ENCODE assay signal across 9 cellular contexts in genomic region chr5:32170303-32171170, GRCh38. TPM values are rescaled to one million over a fixed set of nuclear protein-coding genes. Genes with fewer than 3 reads are reported as not detected.
A peak's percentile ranks its signal among the peaks of the same experiment; 100 is the strongest.
DNase-seq lines count a peak whose midpoint lies in the region; ATAC-seq and TF ChIP-seq lines count a peak whose summit lies in the region.
"Had no signal": no experiment of that assay in that cellular context is flagged by ENCODE, and none has a peak within 500 bp of the region (broad histone marks: within the 10 kb centered on the region; RNA-seq: fewer than 3 reads in every experiment).

No MANE protein-coding gene starts in this region.

- peak overlapping the region; percentile 25 for H3K27ac ChIP-seq in AG04450 (ENCODE audit: low read depth, low read length)
- no peak overlapping the region for H3K27ac ChIP-seq in GM23338 (ENCODE audit: low read depth)

- TF ChIP-seq CTCF in AG04450 (IDR thresholded peaks at IDR 0.05; ENCODE audit: low read depth, low read length) (no peak), GM23338 (conservative IDR thresholded peaks at IDR 0.05; ENCODE audit: low read depth in 2 of 2) (no peak)

- H3K4me3 Mint-ChIP-seq in GM23338: peak overlapping the region; percentile 53; the same call in 2 of the 3 replicates
- peak overlapping the region; percentile 51 for H3K4me3 Mint-ChIP-seq in activated T-helper 2 cell treated with anti-CD3 and anti-CD28 coated beads, Interferon-gamma antibody, Interleukin-2, Interleukin-4, amounts not matched to agents 10 μg/mL and 5 μg/mL and 100 μg/mL, durations not matched to agents 14 hours and 24 hours and 36 hours (ENCODE audit: low read depth)

- CTCF ChIA-PET in AG04450 (lab: Charles Lee): interaction anchor here (0.6 to 1.5 kb wide), 3 partner anchors 62 to 420 kb away, joined by 3 to 8 read pairs (median 4); no protein-coding TSS in a partner anchor

- DNase-seq in AG04450 (ENCODE audit: low read depth, low spot score) (peak; percentile 87), GM23338 (ENCODE audit: low spot score) (no peak), kidney tubule cell (ENCODE audit: low spot score) (peak; percentile 60), GDM1 (lab: John Stamatoyannopoulos, UW) (no peak), midbrain (lab: John Stamatoyannopoulos, UW) (no peak), COLO668 (lab: John Stamatoyannopoulos, UW; ENCODE audit: unreplicated experiment) (no peak), kidney glomerular epithelial cell (lab: John Stamatoyannopoulos, UW) (no peak)
- no peak for DNase-seq in activated T-helper 2 cell treated with anti-CD3 and anti-CD28 coated beads, Interferon-gamma antibody, Interleukin-2, Interleukin-4, amounts not matched to agents 10 μg/mL and 5 μg/mL and 100 μg/mL, durations not matched to agents 14 hours and 24 hours and 36 hours (ENCODE audit: low spot score)
- DNase-seq: stimulated activated naive CD8-positive, alpha-beta T cell treated with anti-CD3 and anti-CD28 coated beads, Interleukin-15, amount 100 ng/mL, for 72 hours had no signal

- no peak for ATAC-seq in GM23338
- ATAC-seq: stimulated activated naive CD8-positive, alpha-beta T cell treated with anti-CD3 and anti-CD28 coated beads, Interleukin-15, amount 100 ng/mL, for 72 hours had no signal

- POLR2A ChIA-PET in AG04450 (lab: Yijun Ruan, JAX): interaction anchor here (0.6 to 0.9 kb wide), 5 partner anchors 9 to 274 kb away, joined by 3 to 6 read pairs (median 3); no protein-coding TSS in a partner anchor

- no peaks in the 10 kb centered on the region; the same call in 2 of the 3 replicates for H3K9me3 Mint-ChIP-seq in GM23338
- H3K9me3 Mint-ChIP-seq in activated T-helper 2 cell treated with anti-CD3 and anti-CD28 coated beads, Interferon-gamma antibody, Interleukin-2, Interleukin-4, amounts not matched to agents 10 μg/mL and 5 μg/mL and 100 μg/mL, durations not matched to agents 14 hours and 24 hours and 36 hours: no peaks in the 10 kb centered on the region
- H3K9me3 Mint-ChIP-seq: stimulated activated naive CD8-positive, alpha-beta T cell treated with anti-CD3 and anti-CD28 coated beads, Interleukin-15, amount 100 ng/mL, for 72 hours had no signal

- peaks cover 82% of the 10 kb centered on the region for H3K79me2 ChIP-seq in GM23338 (replicated peaks; ENCODE audit: insufficient read depth)

- intact Hi-C loops in activated T-helper 2 cell treated with anti-CD3 and anti-CD28 coated beads, Interferon-gamma antibody, Interleukin-2, Interleukin-4, amounts not matched to agents 10 μg/mL and 5 μg/mL and 100 μg/mL, durations not matched to agents 14 hours and 24 hours and 36 hours (cut with micrococcal nuclease): loop anchor here (5.0 to 10.0 kb wide), 4 partner anchors 53 to 417 kb away; partner anchors contain the start of genes SUB1 and ZFR

- H3K4me2 ChIP-seq in GM23338: no peak overlapping the region

- peaks cover 7% of the 10 kb centered on the region; the same call in 1 of the 2 replicates for H3F3A ChIP-seq in GM23338 (replicated peaks; ENCODE audit: low read depth)

- no peaks in the 10 kb centered on the region for H3K9me2 ChIP-seq in GM23338 (ENCODE audit: insufficient read depth)

- peaks cover 12% of the 10 kb centered on the region for H3K4me1 Mint-ChIP-seq in GM23338
- peaks cover 34% of the 10 kb centered on the region for H3K4me1 Mint-ChIP-seq in activated T-helper 2 cell treated with anti-CD3 and anti-CD28 coated beads, Interferon-gamma antibody, Interleukin-2, Interleukin-4, amounts not matched to agents 10 μg/mL and 5 μg/mL and 100 μg/mL, durations not matched to agents 14 hours and 24 hours and 36 hours (ENCODE audit: low read depth)

- peaks cover 75% of the 10 kb centered on the region for H3K36me3 Mint-ChIP-seq in GM23338 (ENCODE audit: low read depth)
- H3K36me3 Mint-ChIP-seq in activated T-helper 2 cell treated with anti-CD3 and anti-CD28 coated beads, Interferon-gamma antibody, Interleukin-2, Interleukin-4, amounts not matched to agents 10 μg/mL and 5 μg/mL and 100 μg/mL, durations not matched to agents 14 hours and 24 hours and 36 hours (ENCODE audit: low read depth): peaks cover 75% of the 10 kb centered on the region

- H3K27me3 Mint-ChIP-seq in GM23338 (ENCODE audit: insufficient read depth, low read depth, poor library complexity): peaks cover 19% of the 10 kb centered on the region
- H3K27me3 Mint-ChIP-seq in activated T-helper 2 cell treated with anti-CD3 and anti-CD28 coated beads, Interferon-gamma antibody, Interleukin-2, Interleukin-4, amounts not matched to agents 10 μg/mL and 5 μg/mL and 100 μg/mL, durations not matched to agents 14 hours and 24 hours and 36 hours (ENCODE audit: low read depth): no peaks in the 10 kb centered on the region
- H3K27me3 Mint-ChIP-seq: stimulated activated naive CD8-positive, alpha-beta T cell treated with anti-CD3 and anti-CD28 coated beads, Interleukin-15, amount 100 ng/mL, for 72 hours had no signal

- H3K36me3 ChIP-seq in GM23338 (ENCODE audit: insufficient read depth): peaks cover 27% of the 10 kb centered on the region; the same call in 1 of the 2 replicates

- H3K27ac Mint-ChIP-seq in GM23338: peak overlapping the region; percentile 41; the same call in 1 of the 2 replicates
- peak overlapping the region; percentile 30 for H3K27ac Mint-ChIP-seq in activated T-helper 2 cell treated with anti-CD3 and anti-CD28 coated beads, Interferon-gamma antibody, Interleukin-2, Interleukin-4, amounts not matched to agents 10 μg/mL and 5 μg/mL and 100 μg/mL, durations not matched to agents 14 hours and 24 hours and 36 hours
- H3K27ac Mint-ChIP-seq: stimulated activated naive CD8-positive, alpha-beta T cell treated with anti-CD3 and anti-CD28 coated beads, Interleukin-15, amount 100 ng/mL, for 72 hours had no signal

- H3K4me3 ChIP-seq in AG04450 (ENCODE audit: low read depth, low read length) (peak overlapping the region; percentile 11), GM23338 (no peak overlapping the region)

- peaks cover 30% of the 10 kb centered on the region for H4K20me1 ChIP-seq in GM23338 (replicated peaks; ENCODE audit: insufficient read depth)

- H3K4me1 ChIP-seq in GM23338 (ENCODE audit: insufficient read depth): peaks cover 7% of the 10 kb centered on the region

- no peak overlapping the region for H2AFZ ChIP-seq in GM23338

- H3K27me3 ChIP-seq in AG04450 (ENCODE audit: control insufficient read depth, insufficient read depth, low read length) (no peaks in the 10 kb centered on the region), GM23338 (ENCODE audit: insufficient read depth) (no peaks in the 10 kb centered on the region)

- H3K9me3 ChIP-seq in AG04450 (ENCODE audit: control insufficient read depth, insufficient read depth, low read length): no peaks in the 10 kb centered on the region; the same call in 1 of the 2 replicates

TF ChIP-seq in GM23338, 12 proteins besides CTCF, POLR2A, EP300 and RAD21:
- TF ChIP-seq EZH2phosphoT487 (IDR thresholded peaks at IDR 0.05; ENCODE audit: unreplicated experiment): no peak
- TF ChIP-seq ZNF114 (CRISPR knock-in tag; IDR thresholded peaks at IDR 0.05): no peak
- TF ChIP-seq STAT1 (IDR thresholded peaks at IDR 0.05; ENCODE audit: unreplicated experiment): no peak
- no peak for TF ChIP-seq CREB1 (CRISPR knock-in tag; IDR thresholded peaks at IDR 0.05; ENCODE audit: low read depth)
TF ChIP-seq in GM23338: peak in this region for 0.

RNA-seq across cellular contexts. Expression of gene GOLPH3, which starts 3.6 kb away (rescaled TPM):
- polyA plus RNA-seq in AG04450 (2011; rRNA removed) (63.6 and 80.1 TPM in 2 replicates), GM23338 (2016; fragmentation: Nextera tagmentation; extraction: Ambion mirVana) (61.7 and 68.5 TPM in 2 replicates)
- 61.8 and 74.2 TPM in 2 replicates for polyA minus RNA-seq in AG04450 (2011; rRNA and poly(A)+ RNA removed)
- total RNA-seq in GM23338 (2014; rRNA removed; shearing (Covaris generic)): 96.1 and 113 TPM in 2 replicates
- total RNA-seq in activated T-helper 2 cell treated with anti-CD3 and anti-CD28 coated beads, Interferon-gamma antibody, Interleukin-2, Interleukin-4, amounts not matched to agents 10 μg/mL and 5 μg/mL and 100 μg/mL, durations not matched to agents 14 hours and 24 hours and 36 hours: 80.1 and 81.5 TPM in 2 replicates

Comparison
In these comparisons a context has a peak if more than half of its experiments do, and no peak if none do; other contexts are left out.
1. DNase-seq: peak in AG04450 (single experiment) and kidney tubule cell (single experiment); none in GM23338 (single experiment), activated T-helper 2 cell treated with anti-CD3 and anti-CD28 coated beads, Interferon-gamma antibody, Interleukin-2, Interleukin-4, amounts not matched to agents 10 μg/mL and 5 μg/mL and 100 μg/mL, durations not matched to agents 14 hours and 24 hours and 36 hours (single experiment), GDM1 (single experiment), midbrain (single experiment), COLO668 (single experiment) and kidney glomerular epithelial cell (single experiment).